14 cellular contexts compared by ENCODE assay signal in the genomic region with DNA sequence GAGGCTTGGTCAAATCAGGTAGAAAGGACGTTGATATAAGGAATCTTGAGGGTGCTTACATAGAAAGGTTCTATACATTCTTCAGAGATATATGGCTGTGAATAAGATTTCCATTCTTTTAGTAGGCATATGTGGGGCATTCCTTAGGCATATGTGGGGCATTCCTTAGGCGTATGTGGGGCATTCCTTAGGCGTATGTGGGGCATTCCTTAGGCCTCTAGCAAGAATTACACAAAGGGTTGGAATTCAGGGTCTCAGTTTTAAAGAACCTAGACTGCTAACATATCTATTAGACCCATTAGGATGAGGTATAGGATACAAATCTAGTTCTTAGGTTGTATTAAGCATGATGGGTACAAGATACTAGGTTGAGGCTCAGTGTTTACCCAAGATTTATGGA.
DNase-seq lines count a peak whose midpoint lies in the region; ATAC-seq, FAIRE-seq and TF ChIP-seq lines count a peak whose summit lies in the region.
"Had no signal": no experiment of that assay in that cellular context is flagged by ENCODE, and none has a peak within 500 bp of the region (broad histone marks: within the 10 kb centered on the region; RNA-seq: fewer than 3 reads in every experiment).

No MANE protein-coding gene starts in this region.

- H3K4me3 ChIP-seq in GM23338: no peak overlapping the region
- H3K4me3 ChIP-seq: BLaER1 treated with 17β-estradiol and CSF1 and Interleukin-3, amounts not matched to agents 10 nM and 100 nM; GM12878 had no signal

- H3K4me2 ChIP-seq in GM23338: no peak overlapping the region
- H3K4me2 ChIP-seq: BLaER1 treated with 17β-estradiol and CSF1 and Interleukin-3, amounts not matched to agents 10 nM and 100 nM; KMS-11 had no signal

- no peaks in the 10 kb centered on the region for H3K27me3 ChIP-seq in GM23338 (ENCODE audit: insufficient read depth)
- H3K27me3 ChIP-seq: BLaER1 treated with 17β-estradiol and CSF1 and Interleukin-3, amounts not matched to agents 10 nM and 100 nM had no signal

- no peaks in the 10 kb centered on the region for H3K9me2 ChIP-seq in GM23338 (ENCODE audit: insufficient read depth)

- no peaks in the 10 kb centered on the region for H3K4me1 ChIP-seq in GM23338 (ENCODE audit: insufficient read depth)
- H3K4me1 ChIP-seq: BLaER1 treated with 17β-estradiol and CSF1 and Interleukin-3, amounts not matched to agents 10 nM and 100 nM had no signal

- H3K79me2 ChIP-seq in GM23338 (replicated peaks; ENCODE audit: insufficient read depth): no peaks in the 10 kb centered on the region

- H3K27ac ChIP-seq in GM23338 (ENCODE audit: low read depth): no peak overlapping the region
- H3K27ac ChIP-seq: BLaER1 treated with 17β-estradiol and CSF1 and Interleukin-3, amounts not matched to agents 10 nM and 100 nM; KMS-11 had no signal

- no peak overlapping the region for H2AFZ ChIP-seq in GM23338

- no peaks in the 10 kb centered on the region for H3K4me1 Mint-ChIP-seq in GM23338
- H3K4me1 Mint-ChIP-seq: CD4-positive, CD25-positive, alpha-beta regulatory T cell had no signal

- peaks cover 21% of the 10 kb centered on the region; the same call in 2 of the 3 replicates for H3K36me3 Mint-ChIP-seq in GM23338 (ENCODE audit: low read depth)
- H3K36me3 Mint-ChIP-seq: CD4-positive, CD25-positive, alpha-beta regulatory T cell had no signal

- no peak for FAIRE-seq in RCC 7860 (lab: Jason Lieb, UNC)
- no peak for FAIRE-seq in H54 (lab: Jason Lieb, UNC)
- FAIRE-seq: GM12878, HepG2 had no signal

- H3K27ac Mint-ChIP-seq in GM23338: no peak overlapping the region
- H3K27ac Mint-ChIP-seq: CD4-positive, CD25-positive, alpha-beta regulatory T cell had no signal

- TF ChIP-seq CTCF in GM23338 (conservative IDR thresholded peaks at IDR 0.05; ENCODE audit: low read depth in 2 of 2): no peak

- H3K4me3 Mint-ChIP-seq in GM23338: no peak overlapping the region
- H3K4me3 Mint-ChIP-seq: CD4-positive, CD25-positive, alpha-beta regulatory T cell had no signal

- no peaks in the 10 kb centered on the region for H3F3A ChIP-seq in GM23338 (replicated peaks; ENCODE audit: low read depth)

- no peaks in the 10 kb centered on the region for H3K27me3 Mint-ChIP-seq in GM23338 (ENCODE audit: insufficient read depth, low read depth, poor library complexity)
- H3K27me3 Mint-ChIP-seq: CD4-positive, CD25-positive, alpha-beta regulatory T cell had no signal

- no peak for ATAC-seq in GM23338
- ATAC-seq in GM21825 (IDR thresholded peaks at IDR 0.05; ENCODE audit: unreplicated experiment): no peak
- ATAC-seq: GM12878, HepG2 had no signal

- no peaks in the 10 kb centered on the region for H4K20me1 ChIP-seq in GM23338 (replicated peaks; ENCODE audit: insufficient read depth)
- H4K20me1 ChIP-seq: BLaER1 treated with 17β-estradiol and CSF1 and Interleukin-3, amounts not matched to agents 10 nM and 100 nM had no signal

- peaks cover 8% of the 10 kb centered on the region for H3K36me3 ChIP-seq in GM23338 (ENCODE audit: insufficient read depth)
- H3K36me3 ChIP-seq: BLaER1 treated with 17β-estradiol and CSF1 and Interleukin-3, amounts not matched to agents 10 nM and 100 nM had no signal

- no peak for TF ChIP-seq POLR2A in H54 (IDR thresholded peaks at IDR 0.05; ENCODE audit: low read depth, low read length)

- H3K9me3 Mint-ChIP-seq in GM23338: peaks cover 32% of the 10 kb centered on the region; the same call in 2 of the 3 replicates

- DNase-seq in GM23338 (ENCODE audit: low spot score): peak; percentile 38
- DNase-seq in RCC 7860 (ENCODE audit: low spot score): peak; percentile 26
- DNase-seq in dedifferentiated amniotic fluid mesenchymal stem cell (ENCODE audit: extremely low spot score): peak; percentile 36
- DNase-seq in NCI-H2227 treated with DMSO at 0.1 percent for 48 hours (lab: John Stamatoyannopoulos, UW): no peak
- no peak for DNase-seq in H54 (ENCODE audit: insufficient read length, low spot score)
- DNase-seq in activated CD4-positive, alpha-beta T cell treated with anti-CD3 and anti-CD28 coated beads for 4 hours: no peak
- DNase-seq: ACHN; CD4-positive, CD25-positive, alpha-beta regulatory T cell; DMS53 had no signal

TF ChIP-seq in GM23338, 12 proteins besides CTCF, POLR2A, EP300 and RAD21:
- TF ChIP-seq EZH2 (IDR thresholded peaks at IDR 0.05; ENCODE audit: low read depth, unreplicated experiment): no peak

Comparison
In these comparisons a context has a peak if more than half of its experiments do, and no peak if none do; other contexts are left out.
1. DNase-seq: peak in GM23338 (single experiment), RCC 7860 (single experiment) and dedifferentiated amniotic fluid mesenchymal stem cell (single experiment); none in NCI-H2227 treated with DMSO at 0.1 percent for 48 hours (single experiment), H54 (single experiment) and activated CD4-positive, alpha-beta T cell treated with anti-CD3 and anti-CD28 coated beads for 4 hours (0 of 2).